ENCODE assay signal across 11 cellular contexts in genomic region chr1:78676996-78677395, GRCh38. TPM values are rescaled to one million over a fixed set of nuclear protein-coding genes. Genes with fewer than 3 reads are reported as not detected.
DNase-seq lines count a peak whose midpoint lies in the region; ATAC-seq, FAIRE-seq and TF ChIP-seq lines count a peak whose summit lies in the region.
"Had no signal": no experiment of that assay in that cellular context is flagged by ENCODE, and none has a peak within 500 bp of the region (broad histone marks: within the 10 kb centered on the region; RNA-seq: fewer than 3 reads in every experiment).

No MANE protein-coding gene starts in this region.

- intact Hi-C loops in Right ventricle myocardium superior (cut with DNase I): loop anchor here (10.0 kb wide), 1 partner anchor 532 kb away; no protein-coding TSS in a partner anchor

- no peak for DNase-seq in GM12891 (ENCODE audit: insufficient read length, low spot score)
- DNase-seq in RPMI7951 (ENCODE audit: low read depth): peak; percentile 39
- peak; percentile 12 for DNase-seq in globus pallidus (ENCODE audit: low spot score)
- peak; percentile 45 for DNase-seq in superior temporal gyrus (ENCODE audit: extremely low spot score)
- no peak for DNase-seq in Right ventricle myocardium superior
- no peak for DNase-seq in activated CD4-positive, alpha-beta T cell treated with anti-CD3 and anti-CD28 coated beads for 48 hours
- DNase-seq: DMS79 had no signal

- no peak for TF ChIP-seq POLR2A in GM12891 (IDR thresholded peaks at IDR 0.05; ENCODE audit: low read depth, low read length)

- FAIRE-seq in GM12891 (lab: Jason Lieb, UNC): peak; percentile 56
- FAIRE-seq: HepG2, HTR-8/SVneo had no signal

- ATAC-seq in Right ventricle myocardium superior (ENCODE audit: poor library complexity) (no peak), GM18520 (IDR thresholded peaks at IDR 0.05; ENCODE audit: unreplicated experiment) (no peak)

TF ChIP-seq in GM12891, 5 proteins besides CTCF, POLR2A, EP300 and RAD21:
- no peak for TF ChIP-seq POU2F2 (IDR thresholded peaks at IDR 0.05; ENCODE audit: low read depth, low read length)
- no peak for TF ChIP-seq PAX5 (IDR thresholded peaks at IDR 0.05; ENCODE audit: insufficient read depth, low read length, severe bottlenecking)
- no peak for TF ChIP-seq TAF1 (IDR thresholded peaks at IDR 0.05; ENCODE audit: low read depth, low read length)
- TF ChIP-seq POLR2AphosphoS5 (IDR thresholded peaks at IDR 0.05; ENCODE audit: low read depth, low read length): no peak
- TF ChIP-seq SPI1 (IDR thresholded peaks at IDR 0.05; ENCODE audit: low read depth, low read length): no peak

RNA-seq across cellular contexts. Expression of gene IFI44, which starts 27.4 kb away (rescaled TPM):
- polyA plus RNA-seq in GM12891 (2012; ENCODE audit: low read depth, missing spikeins): 57.7 TPM
- 97.0 and 107 TPM in 2 replicates for total RNA-seq in RPMI7951 (2014; rRNA removed; shearing (Covaris generic))
- total RNA-seq in Right ventricle myocardium superior: 6.7 TPM
- total RNA-seq: G401, HepG2 had no signal
- polyA plus RNA-seq: HepG2 had no signal

RNA-seq across cellular contexts. Expression of gene IFI44L, which starts 56.7 kb away (rescaled TPM):
- 114 TPM for polyA plus RNA-seq in GM12891 (2012; ENCODE audit: low read depth, missing spikeins)
- 5.4 and 9.4 TPM in 2 replicates for total RNA-seq in RPMI7951 (2014; rRNA removed; shearing (Covaris generic))
- total RNA-seq in Right ventricle myocardium superior: 3.3 TPM
- total RNA-seq: G401 had no signal

Comparison
In these comparisons a context has a peak if more than half of its experiments do, and no peak if none do; other contexts are left out.
1. DNase-seq: peak in RPMI7951 (single experiment), globus pallidus (single experiment) and superior temporal gyrus (single experiment); none in GM12891 (single experiment), Right ventricle myocardium superior (single experiment) and activated CD4-positive, alpha-beta T cell treated with anti-CD3 and anti-CD28 coated beads for 48 hours (single experiment).
2. RNA of gene IFI44, which starts 27.4 kb away (total RNA-seq): 97.0 to 107 TPM in RPMI7951; 6.7 TPM in Right ventricle myocardium superior (single experiment); every median in the first group is over 10 times any median in the second.